ENCODE assay signal across 8 cellular contexts in the genomic region with DNA sequence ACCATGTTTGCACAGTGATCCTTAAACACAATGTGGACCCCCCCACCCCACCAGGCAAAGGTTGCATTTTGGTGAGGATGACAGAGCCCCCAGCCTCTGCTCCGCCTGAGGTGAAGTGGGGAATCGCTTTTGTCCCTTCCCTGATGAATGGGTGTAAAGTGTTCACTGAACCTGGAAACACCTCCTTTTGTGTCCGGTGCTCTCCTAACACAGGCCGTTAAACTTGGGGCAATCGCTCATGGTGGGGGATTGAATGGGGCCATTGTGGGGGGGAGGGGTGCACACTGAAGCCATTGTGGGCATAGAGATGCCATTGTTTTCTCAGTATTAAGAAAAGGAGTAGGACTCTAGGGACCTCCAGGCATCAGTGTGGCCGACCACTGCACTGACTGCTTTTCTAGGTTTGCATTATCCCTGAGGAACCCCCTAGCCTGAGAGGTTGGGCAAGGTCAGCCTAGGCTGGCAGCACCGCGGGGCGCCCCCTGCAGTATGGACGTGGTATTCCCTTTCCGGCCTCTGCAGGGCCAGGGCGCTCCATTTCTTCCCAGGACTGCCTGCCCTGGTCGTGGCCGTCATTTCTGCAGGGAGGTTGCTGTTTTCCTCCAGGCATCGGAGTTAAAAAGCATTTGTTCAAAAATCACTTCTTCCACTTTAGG.
DNase-seq lines count a peak whose midpoint lies in the region; ATAC-seq and TF ChIP-seq lines count a peak whose summit lies in the region.

No MANE protein-coding gene starts in this region.

- ATAC-seq in GM19463 (IDR thresholded peaks at IDR 0.05; ENCODE audit: unreplicated experiment) (no peak), HG02763 (IDR thresholded peaks at IDR 0.05; ENCODE audit: unreplicated experiment) (no peak), GM19395 (IDR thresholded peaks at IDR 0.05; ENCODE audit: unreplicated experiment) (no peak)

- H4K20me1 ChIP-seq in neural progenitor cell (ENCODE audit: low read depth), result peaks cover 61% of the 10 kb centered on the region

- H3K79me2 ChIP-seq in neural progenitor cell (ENCODE audit: low read depth), result peaks cover 83% of the 10 kb centered on the region

- peaks cover 4% of the 10 kb centered on the region for H3K36me3 Mint-ChIP-seq in neural progenitor cell

- H3K4me2 ChIP-seq in neural progenitor cell, result no peak overlapping the region

- intact Hi-C loops in posterior vena cava (cut with DNase I), result no loop called here

- H3K4me1 ChIP-seq in neural progenitor cell, result peaks cover 25% of the 10 kb centered on the region

- H3K27me3 Mint-ChIP-seq in neural progenitor cell (ENCODE audit: insufficient read depth, low read depth), result no peaks in the 10 kb centered on the region

- peak; percentile 61 for TF ChIP-seq CTCF in GM12873 (IDR thresholded peaks at IDR 0.05; ENCODE audit: insufficient read depth, low read depth, low read length, missing control alignments)
- peak; percentile 58 for TF ChIP-seq CTCF in cardiac fibroblast (IDR thresholded peaks at IDR 0.05; ENCODE audit: low read depth, low read length)
- TF ChIP-seq CTCF in neural progenitor cell (IDR thresholded peaks at IDR 0.05), result peak; percentile 75

- DNase-seq in NOMO-1 treated with dmso at 0.1 percent for 144 hours (lab: John Stamatoyannopoulos, UW; ENCODE audit: unreplicated experiment) (peak; percentile 0), cardiac fibroblast (ENCODE audit: low read depth in 2 of 2) (no peak), neural progenitor cell (ENCODE audit: low spot score) (peak; percentile 74), posterior vena cava (ENCODE audit: low spot score) (no peak)

- H3K9ac ChIP-seq in neural progenitor cell, result no peak overlapping the region

- no peak overlapping the region for H2AFZ ChIP-seq in neural progenitor cell (replicated peaks)

- no peak overlapping the region for H3K27ac ChIP-seq in neural progenitor cell

- H3K36me3 ChIP-seq in neural progenitor cell, result no peaks in the 10 kb centered on the region

- peaks cover 38% of the 10 kb centered on the region for H3K4me1 Mint-ChIP-seq in neural progenitor cell

- H3K4me3 Mint-ChIP-seq in neural progenitor cell, result peak overlapping the region; percentile 58

- no peak overlapping the region for H3K27ac Mint-ChIP-seq in neural progenitor cell

- H3K4me3 ChIP-seq in cardiac fibroblast (replicated peaks in 1 of 2; ENCODE audit: low read depth in 2 of 2, low read length in 2 of 2) (no peak overlapping the region), neural progenitor cell (no peak overlapping the region)

- peaks cover 47% of the 10 kb centered on the region for H3F3A ChIP-seq in neural progenitor cell (ENCODE audit: low read depth)

- no peaks in the 10 kb centered on the region for H3K9me3 Mint-ChIP-seq in neural progenitor cell

- no peaks in the 10 kb centered on the region for H3K9me3 ChIP-seq in neural progenitor cell (ENCODE audit: low read depth)

- H3K27me3 ChIP-seq in neural progenitor cell, result no peaks in the 10 kb centered on the region

Comparison
In these comparisons a context has a peak if more than half of its experiments do, and no peak if none do; other contexts are left out.
1. DNase-seq: peak in NOMO-1 treated with dmso at 0.1 percent for 144 hours (single experiment) and neural progenitor cell (single experiment); none in cardiac fibroblast (0 of 2) and posterior vena cava (single experiment).
2. Peak in every context shown above with its lines, with median percentiles within 50 percentile points of each other: CTCF ChIP-seq.